ENCODE assay signal across 1 cellular context in the genomic region with DNA sequence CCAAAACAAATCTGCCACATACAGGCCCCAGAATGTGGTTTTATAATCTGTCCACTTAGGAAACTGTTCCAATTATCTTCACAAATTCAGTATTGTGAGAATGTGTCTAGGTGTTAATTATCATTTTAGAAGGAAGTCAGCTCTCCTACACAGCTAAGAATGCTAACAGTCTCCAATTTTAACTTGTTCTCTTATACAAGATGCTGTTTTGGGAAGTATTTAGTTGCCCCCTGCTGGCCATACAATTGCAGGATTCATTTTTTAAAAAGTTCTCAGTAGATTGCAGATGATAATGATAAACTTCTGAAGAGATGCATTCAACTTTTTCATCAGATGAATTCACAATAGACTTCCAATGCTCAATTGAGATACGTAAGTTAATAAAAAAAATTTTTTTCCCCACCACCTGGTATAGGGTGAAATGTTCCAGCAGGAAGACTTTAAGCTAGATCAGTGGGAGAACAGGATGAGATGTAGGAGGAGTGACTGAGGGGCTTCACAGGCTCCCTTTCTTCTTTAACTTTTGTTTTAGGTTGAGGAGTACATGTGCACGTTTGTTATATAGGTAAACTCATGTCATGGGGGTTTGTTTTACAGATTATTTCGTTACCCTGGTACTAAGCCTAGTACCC.
TF ChIP-seq lines count a peak whose summit lies in the region.

No MANE protein-coding gene starts in this region.

TF ChIP-seq in GM23338, 12 proteins besides CTCF, POLR2A, EP300 and RAD21 (continued from another document):
- TF ChIP-seq, protein P1, sequence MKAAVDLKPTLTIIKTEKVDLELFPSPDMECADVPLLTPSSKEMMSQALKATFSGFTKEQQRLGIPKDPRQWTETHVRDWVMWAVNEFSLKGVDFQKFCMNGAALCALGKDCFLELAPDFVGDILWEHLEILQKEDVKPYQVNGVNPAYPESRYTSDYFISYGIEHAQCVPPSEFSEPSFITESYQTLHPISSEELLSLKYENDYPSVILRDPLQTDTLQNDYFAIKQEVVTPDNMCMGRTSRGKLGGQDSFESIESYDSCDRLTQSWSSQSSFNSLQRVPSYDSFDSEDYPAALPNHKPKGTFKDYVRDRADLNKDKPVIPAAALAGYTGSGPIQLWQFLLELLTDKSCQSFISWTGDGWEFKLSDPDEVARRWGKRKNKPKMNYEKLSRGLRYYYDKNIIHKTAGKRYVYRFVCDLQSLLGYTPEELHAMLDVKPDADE (IDR thresholded peaks at IDR 0.05): no peak
- TF ChIP-seq, protein P2, sequence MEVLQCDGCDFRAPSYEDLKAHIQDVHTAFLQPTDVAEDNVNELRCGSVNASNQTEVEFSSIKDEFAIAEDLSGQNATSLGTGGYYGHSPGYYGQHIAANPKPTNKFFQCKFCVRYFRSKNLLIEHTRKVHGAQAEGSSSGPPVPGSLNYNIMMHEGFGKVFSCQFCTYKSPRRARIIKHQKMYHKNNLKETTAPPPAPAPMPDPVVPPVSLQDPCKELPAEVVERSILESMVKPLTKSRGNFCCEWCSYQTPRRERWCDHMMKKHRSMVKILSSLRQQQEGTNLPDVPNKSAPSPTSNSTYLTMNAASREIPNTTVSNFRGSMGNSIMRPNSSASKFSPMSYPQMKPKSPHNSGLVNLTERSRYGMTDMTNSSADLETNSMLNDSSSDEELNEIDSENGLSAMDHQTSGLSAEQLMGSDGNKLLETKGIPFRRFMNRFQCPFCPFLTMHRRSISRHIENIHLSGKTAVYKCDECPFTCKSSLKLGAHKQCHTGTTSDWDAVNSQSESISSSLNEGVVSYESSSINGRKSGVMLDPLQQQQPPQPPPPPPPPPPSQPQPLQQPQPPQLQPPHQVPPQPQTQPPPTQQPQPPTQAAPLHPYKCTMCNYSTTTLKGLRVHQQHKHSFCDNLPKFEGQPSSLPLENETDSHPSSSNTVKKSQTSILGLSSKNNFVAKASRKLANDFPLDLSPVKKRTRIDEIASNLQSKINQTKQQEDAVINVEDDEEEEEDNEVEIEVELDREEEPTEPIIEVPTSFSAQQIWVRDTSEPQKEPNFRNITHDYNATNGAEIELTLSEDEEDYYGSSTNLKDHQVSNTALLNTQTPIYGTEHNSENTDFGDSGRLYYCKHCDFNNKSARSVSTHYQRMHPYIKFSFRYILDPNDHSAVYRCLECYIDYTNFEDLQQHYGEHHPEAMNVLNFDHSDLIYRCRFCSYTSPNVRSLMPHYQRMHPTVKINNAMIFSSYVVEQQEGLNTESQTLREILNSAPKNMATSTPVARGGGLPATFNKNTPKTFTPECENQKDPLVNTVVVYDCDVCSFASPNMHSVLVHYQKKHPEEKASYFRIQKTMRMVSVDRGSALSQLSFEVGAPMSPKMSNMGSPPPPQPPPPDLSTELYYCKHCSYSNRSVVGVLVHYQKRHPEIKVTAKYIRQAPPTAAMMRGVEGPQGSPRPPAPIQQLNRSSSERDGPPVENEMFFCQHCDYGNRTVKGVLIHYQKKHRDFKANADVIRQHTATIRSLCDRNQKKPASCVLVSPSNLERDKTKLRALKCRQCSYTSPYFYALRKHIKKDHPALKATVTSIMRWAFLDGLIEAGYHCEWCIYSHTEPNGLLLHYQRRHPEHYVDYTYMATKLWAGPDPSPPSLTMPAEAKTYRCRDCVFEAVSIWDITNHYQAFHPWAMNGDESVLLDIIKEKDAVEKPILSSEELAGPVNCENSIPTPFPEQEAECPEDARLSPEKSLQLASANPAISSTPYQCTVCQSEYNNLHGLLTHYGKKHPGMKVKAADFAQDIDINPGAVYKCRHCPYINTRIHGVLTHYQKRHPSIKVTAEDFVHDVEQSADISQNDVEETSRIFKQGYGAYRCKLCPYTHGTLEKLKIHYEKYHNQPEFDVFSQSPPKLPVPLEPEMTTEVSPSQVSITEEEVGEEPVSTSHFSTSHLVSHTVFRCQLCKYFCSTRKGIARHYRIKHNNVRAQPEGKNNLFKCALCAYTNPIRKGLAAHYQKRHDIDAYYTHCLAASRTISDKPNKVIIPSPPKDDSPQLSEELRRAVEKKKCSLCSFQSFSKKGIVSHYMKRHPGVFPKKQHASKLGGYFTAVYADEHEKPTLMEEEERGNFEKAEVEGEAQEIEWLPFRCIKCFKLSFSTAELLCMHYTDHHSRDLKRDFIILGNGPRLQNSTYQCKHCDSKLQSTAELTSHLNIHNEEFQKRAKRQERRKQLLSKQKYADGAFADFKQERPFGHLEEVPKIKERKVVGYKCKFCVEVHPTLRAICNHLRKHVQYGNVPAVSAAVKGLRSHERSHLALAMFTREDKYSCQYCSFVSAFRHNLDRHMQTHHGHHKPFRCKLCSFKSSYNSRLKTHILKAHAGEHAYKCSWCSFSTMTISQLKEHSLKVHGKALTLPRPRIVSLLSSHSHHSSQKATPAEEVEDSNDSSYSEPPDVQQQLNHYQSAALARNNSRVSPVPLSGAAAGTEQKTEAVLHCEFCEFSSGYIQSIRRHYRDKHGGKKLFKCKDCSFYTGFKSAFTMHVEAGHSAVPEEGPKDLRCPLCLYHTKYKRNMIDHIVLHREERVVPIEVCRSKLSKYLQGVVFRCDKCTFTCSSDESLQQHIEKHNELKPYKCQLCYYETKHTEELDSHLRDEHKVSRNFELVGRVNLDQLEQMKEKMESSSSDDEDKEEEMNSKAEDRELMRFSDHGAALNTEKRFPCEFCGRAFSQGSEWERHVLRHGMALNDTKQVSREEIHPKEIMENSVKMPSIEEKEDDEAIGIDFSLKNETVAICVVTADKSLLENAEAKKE (CRISPR knock-in tag; IDR thresholded peaks at IDR 0.05): no peak
- TF ChIP-seq ZNF114 (CRISPR knock-in tag; IDR thresholded peaks at IDR 0.05): no peak
- TF ChIP-seq STAT1 (IDR thresholded peaks at IDR 0.05; ENCODE audit: unreplicated experiment): no peak
- TF ChIP-seq EZH2phosphoT487 (IDR thresholded peaks at IDR 0.05; ENCODE audit: unreplicated experiment): no peak
- no peak for TF ChIP-seq CREB1 (CRISPR knock-in tag; IDR thresholded peaks at IDR 0.05; ENCODE audit: low read depth)
- no peak for TF ChIP-seq ZNF331 (CRISPR knock-in tag; IDR thresholded peaks at IDR 0.05; ENCODE audit: low read depth)
- TF ChIP-seq NANOG (IDR thresholded peaks at IDR 0.05; ENCODE audit: borderline replicate concordance): no peak
- TF ChIP-seq POLR2AphosphoS5 (IDR thresholded peaks at IDR 0.05; ENCODE audit: low read depth): no peak
TF ChIP-seq in GM23338: peak in this region for 0.
